In genomic region chr5:134935711-134936602, GRCh38 we compare ENCODE assay signal across 21 cellular contexts. TPM values are rescaled to one million over a fixed set of nuclear protein-coding genes. Genes with fewer than 3 reads are reported as not detected.
"Had no signal": no experiment of that assay in that cellular context is flagged by ENCODE, and none has a peak within 500 bp of the region (broad histone marks: within the 10 kb centered on the region; RNA-seq: fewer than 3 reads in every experiment).

No MANE protein-coding gene starts in this region.

- H3K4me3 ChIP-seq: cardiac muscle cell, hepatocyte, lung had no signal

- DNase-seq: activated CD4-positive, alpha-beta T cell treated with anti-CD3 and anti-CD28 coated beads, Interleukin-2, amount 10 ng/mL, durations not matched to agents 24 days and 14 days; activated CD8-positive, alpha-beta T cell treated with anti-CD3 and anti-CD28 coated beads for 36 hours; activated naive CD4-positive, alpha-beta T cell; activated naive CD8-positive, alpha-beta T cell treated with anti-CD3 and anti-CD28 coated beads, Interleukin-2, amount 10 ng/mL, durations not matched to agents 7 days and 5 days; activated T-cell treated with anti-CD3 and anti-CD28 coated beads, Interleukin-2, amount 50 U/mL, for 1 hour; amygdala; effector memory CD8-positive, alpha-beta T cell; foreskin keratinocyte; midbrain; occipital lobe; posterior cingulate gyrus; stimulated activated CD4-positive, alpha-beta T cell treated with anti-CD3 and anti-CD28 coated beads, Interleukin-12 subunit alpha, Interleukin-12 subunit beta, amount 100 ng/mL, for 4 hours; stimulated activated CD4-positive, alpha-beta T cell treated with anti-CD3 and anti-CD28 coated beads, Interleukin-1b, Interleukin-23, amount 100 ng/mL, for 48 hours; stimulated activated CD8-positive, alpha-beta memory T cell treated with anti-CD3 and anti-CD28 coated beads, Interleukin-4, amount 100 ng/mL, for 48 hours; stimulated activated naive CD8-positive, alpha-beta T cell treated with anti-CD3 and anti-CD28 coated beads, Interleukin-15, Interleukin-2, amounts not matched to agents 100 U/mL and 50 U/mL, for 24 hours had no signal

- H3K27me3 Mint-ChIP-seq: activated CD4-positive, alpha-beta T cell treated with anti-CD3 and anti-CD28 coated beads, Interleukin-2, amount 10 ng/mL, durations not matched to agents 24 days and 14 days; activated CD8-positive, alpha-beta T cell treated with anti-CD3 and anti-CD28 coated beads for 36 hours; activated naive CD8-positive, alpha-beta T cell treated with anti-CD3 and anti-CD28 coated beads, Interleukin-2, amount 10 ng/mL, durations not matched to agents 7 days and 5 days; activated T-helper 17 cell treated with anti-CD3 and anti-CD28 coated beads, Interleukin-2, amount 50 U/mL, for 72 hours; effector memory CD8-positive, alpha-beta T cell; type B pancreatic cell had no signal

- H3K9me3 Mint-ChIP-seq: activated CD4-positive, alpha-beta T cell treated with anti-CD3 and anti-CD28 coated beads, Interleukin-2, amount 10 ng/mL, durations not matched to agents 24 days and 14 days; activated CD8-positive, alpha-beta T cell treated with anti-CD3 and anti-CD28 coated beads for 36 hours; activated naive CD8-positive, alpha-beta T cell treated with anti-CD3 and anti-CD28 coated beads, Interleukin-2, amount 10 ng/mL, durations not matched to agents 7 days and 5 days; activated T-helper 17 cell treated with anti-CD3 and anti-CD28 coated beads, Interleukin-2, amount 50 U/mL, for 72 hours; effector memory CD8-positive, alpha-beta T cell; type B pancreatic cell had no signal

- H2AFZ ChIP-seq: hepatocyte had no signal

- H3K4me2 ChIP-seq: hepatocyte had no signal

- H3K4me1 ChIP-seq: foreskin keratinocyte had no signal

- H3K27ac ChIP-seq: cardiac muscle cell, epithelial cell of prostate, foreskin keratinocyte, hepatocyte had no signal

- H3K4me3 Mint-ChIP-seq: activated CD4-positive, alpha-beta T cell treated with anti-CD3 and anti-CD28 coated beads, Interleukin-2, amount 10 ng/mL, durations not matched to agents 24 days and 14 days; activated CD8-positive, alpha-beta T cell treated with anti-CD3 and anti-CD28 coated beads for 36 hours; activated naive CD8-positive, alpha-beta T cell treated with anti-CD3 and anti-CD28 coated beads, Interleukin-2, amount 10 ng/mL, durations not matched to agents 7 days and 5 days; activated T-helper 17 cell treated with anti-CD3 and anti-CD28 coated beads, Interleukin-2, amount 50 U/mL, for 72 hours; effector memory CD8-positive, alpha-beta T cell; type B pancreatic cell had no signal

- H3K36me3 ChIP-seq: cardiac muscle cell had no signal

- H3K27ac Mint-ChIP-seq: activated CD4-positive, alpha-beta T cell treated with anti-CD3 and anti-CD28 coated beads, Interleukin-2, amount 10 ng/mL, durations not matched to agents 24 days and 14 days; activated CD8-positive, alpha-beta T cell treated with anti-CD3 and anti-CD28 coated beads for 36 hours; activated naive CD8-positive, alpha-beta T cell treated with anti-CD3 and anti-CD28 coated beads, Interleukin-2, amount 10 ng/mL, durations not matched to agents 7 days and 5 days; activated T-helper 17 cell treated with anti-CD3 and anti-CD28 coated beads, Interleukin-2, amount 50 U/mL, for 72 hours; effector memory CD8-positive, alpha-beta T cell; type B pancreatic cell had no signal

- H3K4me1 Mint-ChIP-seq: activated naive CD8-positive, alpha-beta T cell treated with anti-CD3 and anti-CD28 coated beads, Interleukin-2, amount 10 ng/mL, durations not matched to agents 7 days and 5 days; activated T-helper 17 cell treated with anti-CD3 and anti-CD28 coated beads, Interleukin-2, amount 50 U/mL, for 72 hours had no signal

- H3K27me3 ChIP-seq: cardiac muscle cell, foreskin keratinocyte, hepatocyte had no signal

- ATAC-seq: activated CD8-positive, alpha-beta T cell treated with anti-CD3 and anti-CD28 coated beads for 36 hours; activated T-helper 17 cell treated with anti-CD3 and anti-CD28 coated beads, Interleukin-2, amount 50 U/mL, for 72 hours; effector memory CD8-positive, alpha-beta T cell; foreskin keratinocyte; stimulated activated naive CD8-positive, alpha-beta T cell treated with anti-CD3 and anti-CD28 coated beads, Interleukin-15, Interleukin-2, amounts not matched to agents 100 U/mL and 50 U/mL, for 24 hours had no signal

RNA-seq across cellular contexts. Expression of gene CATSPER3, which starts 31.8 kb away (rescaled TPM):
- total RNA-seq: cardiac muscle cell, hepatocyte had no signal
